Comparison of ENCODE assay signal across 17 cellular contexts in genomic region chr17:65260626-65261025, GRCh38.
"Had no signal": no experiment of that assay in that cellular context is flagged by ENCODE, and none has a peak within 500 bp of the region (broad histone marks: within the 10 kb centered on the region; RNA-seq: fewer than 3 reads in every experiment).

No MANE protein-coding gene starts in this region.

- DNase-seq: KBM-7, MV-4-11, NCI-H1048, NCI-H1105 treated with DMSO at 0.1 percent for 48 hours, NCI-H1417 treated with DMSO at 0.1 percent for 48 hours, NCI-H187, NCI-H2029, NCI-H2081 treated with DMSO at 0.1 percent for 48 hours, NCI-H2171, NCI-H524, NCI-H526 treated with DMSO at 0.1 percent for 48 hours, NCI-H748 treated with DMSO at 0.1 percent for 48 hours, PC-3, SHP77, SK-N-SH, SW 1271 had no signal

- ATAC-seq: Panc1, PC-3 had no signal
